In the genomic region with DNA sequence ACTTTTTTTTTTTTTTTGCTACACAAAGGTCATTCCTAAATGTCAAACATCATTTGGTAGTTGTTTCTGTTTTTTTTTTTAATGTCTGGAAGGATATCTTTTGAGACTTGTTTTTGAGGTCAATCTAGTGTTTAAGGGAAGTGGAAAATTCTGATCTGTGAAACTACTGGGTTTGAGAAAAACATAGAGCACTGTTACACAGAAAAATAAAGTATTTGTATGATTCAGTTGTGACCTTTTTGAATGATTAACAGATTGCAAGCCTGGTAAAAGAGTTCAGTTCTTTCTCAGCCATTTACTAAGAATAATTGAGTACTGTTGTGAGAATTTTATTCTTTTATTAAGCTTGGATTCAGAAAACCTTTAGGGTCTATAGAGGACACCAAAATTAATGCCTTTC, we compare ENCODE assay signal across 20 cellular contexts.
A peak's percentile ranks its signal among the peaks of the same experiment; 100 is the strongest.
DNase-seq lines count a peak whose midpoint lies in the region; ATAC-seq, FAIRE-seq and TF ChIP-seq lines count a peak whose summit lies in the region.
"Had no signal": no experiment of that assay in that cellular context is flagged by ENCODE, and none has a peak within 500 bp of the region (broad histone marks: within the 10 kb centered on the region; RNA-seq: fewer than 3 reads in every experiment).

No MANE protein-coding gene starts in this region.

- H3K4me2 ChIP-seq in OCI-LY1 (ENCODE audit: low read length) (no peak overlapping the region), K562 (ENCODE audit: insufficient read depth, low read length) (no peak overlapping the region), OCI-LY7 (ENCODE audit: low read length) (no peak overlapping the region)
- H3K4me2 ChIP-seq: GM23338 had no signal

- H3K27ac ChIP-seq in OCI-LY1 (ENCODE audit: low read depth, low read length, poor library complexity, severe bottlenecking): peak overlapping the region; percentile 79
- no peak overlapping the region for H3K27ac ChIP-seq in K562 (ENCODE audit: extremely low read depth, low read depth, low read length)
- no peak overlapping the region for H3K27ac ChIP-seq in OCI-LY7 (ENCODE audit: low read depth, low read length, poor library complexity, severe bottlenecking)
- no peak overlapping the region for H3K27ac ChIP-seq in ascending aorta
- H3K27ac ChIP-seq: C4-2B, HL-60 had no signal

- FAIRE-seq in K562 (lab: Jason Lieb, UNC): peak; percentile 6
- FAIRE-seq: A204.1, H54 had no signal

- CTCF ChIA-PET in K562 (lab: Yijun Ruan, JAX; ENCODE audit: low intra/inter-chr PET ratio): no interaction called here
- CTCF ChIA-PET in OCI-LY7 (lab: Charles Lee; ENCODE audit: unreplicated experiment): no interaction called here

- H3K9me3 ChIP-seq in OCI-LY1 (ENCODE audit: low read length) (no peaks in the 10 kb centered on the region), K562 (replicated peaks; ENCODE audit: control insufficient read depth, insufficient read depth, low read depth, low read length) (no peaks in the 10 kb centered on the region), OCI-LY7 (ENCODE audit: low read length) (no peaks in the 10 kb centered on the region), ascending aorta (no peaks in the 10 kb centered on the region)

- H3K4me1 ChIP-seq in OCI-LY1 (ENCODE audit: insufficient read depth, low read length, severe bottlenecking): peaks cover 22% of the 10 kb centered on the region
- no peaks in the 10 kb centered on the region for H3K4me1 ChIP-seq in K562 (replicated peaks in 1 of 2; ENCODE audit: control insufficient read depth in 2 of 2, insufficient read depth in 2 of 2, low read length in 2 of 2)
- no peaks in the 10 kb centered on the region for H3K4me1 ChIP-seq in OCI-LY7 (ENCODE audit: insufficient read depth, low read length, poor library complexity, severe bottlenecking)
- H3K4me1 ChIP-seq in ascending aorta: no peaks in the 10 kb centered on the region

- intact Hi-C loops in K562 (cut with micrococcal nuclease) (no loop called here), OCI-LY7 (cut with micrococcal nuclease; ENCODE audit: unreplicated experiment) (no loop called here), ascending aorta (cut with DNase I) (no loop called here)

- POLR2A ChIA-PET in K562 (lab: Yijun Ruan, JAX): no interaction called here
- POLR2A ChIA-PET in OCI-LY7 (lab: Charles Lee): no interaction called here

- TF ChIP-seq POLR2A in K562 (conservative IDR thresholded peaks at IDR 0.05): no peak

- H3K27me3 ChIP-seq in OCI-LY1 (ENCODE audit: insufficient read depth, low read length) (no peaks in the 10 kb centered on the region), K562 (ENCODE audit: control insufficient read depth in 2 of 2, insufficient read depth in 2 of 2, low read length in 2 of 2) (no peaks in the 10 kb centered on the region), ascending aorta (no peaks in the 10 kb centered on the region)

- H3F3A ChIP-seq in OCI-LY1 (ENCODE audit: insufficient read depth, low read length): no peaks in the 10 kb centered on the region

- TF ChIP-seq CTCF in OCI-LY1 (IDR thresholded peaks at IDR 0.05; ENCODE audit: low read length) (no peak), K562 (IDR thresholded peaks at IDR 0.05 in 2 of 3, conservative IDR thresholded peaks at IDR 0.05 in 1 of 3; ENCODE audit: insufficient read depth in 2 of 3, low read depth in 1 of 3, low read length in 3 of 3) (no peak), OCI-LY7 (conservative IDR thresholded peaks at IDR 0.05; ENCODE audit: low read length) (no peak), ascending aorta (IDR thresholded peaks at IDR 0.05) (no peak)

- H3K4me3 ChIP-seq in OCI-LY1 (ENCODE audit: low read depth, low read length, poor library complexity, severe bottlenecking) (no peak overlapping the region), K562 (no peak overlapping the region), OCI-LY7 (ENCODE audit: low read depth, low read length, poor library complexity, severe bottlenecking) (no peak overlapping the region), ascending aorta (no peak overlapping the region)
- H3K4me3 ChIP-seq: GM23338 had no signal

- in situ Hi-C loops in K562 (cut with MboI): no loop called here

- no peaks in the 10 kb centered on the region for H4K20me1 ChIP-seq in OCI-LY1 (ENCODE audit: insufficient read depth, low read length)
- no peaks in the 10 kb centered on the region for H4K20me1 ChIP-seq in K562 (replicated peaks; ENCODE audit: control insufficient read depth, insufficient read depth, low read length)
- H4K20me1 ChIP-seq in OCI-LY7 (ENCODE audit: insufficient read depth, low read length): no peaks in the 10 kb centered on the region

- no peak for ATAC-seq in K562
- ATAC-seq: GM23338 had no signal

- H2AFZ ChIP-seq in OCI-LY1 (ENCODE audit: low read length): peak overlapping the region; percentile 79; the same call in 1 of the 2 replicates
- no peak overlapping the region for H2AFZ ChIP-seq in K562 (ENCODE audit: low read depth, low read length)
- no peak overlapping the region for H2AFZ ChIP-seq in OCI-LY7 (ENCODE audit: low read length)
- H2AFZ ChIP-seq: GM23338 had no signal

- TF ChIP-seq EP300 in K562 (IDR thresholded peaks at IDR 0.05; ENCODE audit: low read length): no peak

- no peaks in the 10 kb centered on the region for H3K79me2 ChIP-seq in OCI-LY1 (ENCODE audit: insufficient read depth, low read length)
- H3K79me2 ChIP-seq in K562 (ENCODE audit: control insufficient read depth, insufficient read depth, low read length): no peaks in the 10 kb centered on the region
- H3K79me2 ChIP-seq in OCI-LY7 (ENCODE audit: insufficient read depth, low read depth, low read length): no peaks in the 10 kb centered on the region

- BruUV-seq in K562 (replicated peaks; lab: Mats Ljungman, UMichigan) (no TSS peak), OCI-LY7 (replicated peaks; lab: Mats Ljungman, UMichigan) (no TSS peak)

- no peak overlapping the region for H3K9ac ChIP-seq in OCI-LY1 (ENCODE audit: low read length)
- H3K9ac ChIP-seq in K562 (ENCODE audit: insufficient read depth in 1 of 2, low read depth in 2 of 2, low read length in 2 of 2): no peak overlapping the region

- H3K9me2 ChIP-seq in OCI-LY1 (ENCODE audit: low read depth, low read length) (no peaks in the 10 kb centered on the region), OCI-LY7 (ENCODE audit: insufficient read depth, low read length) (no peaks in the 10 kb centered on the region)

- no peaks in the 10 kb centered on the region for H3K9me1 ChIP-seq in K562 (ENCODE audit: control insufficient read depth, insufficient read depth, low read length)

- peak; percentile 9 for DNase-seq in COLO829 (ENCODE audit: low spot score)
- DNase-seq in K562 (ENCODE audit: extremely low read depth in 1 of 4, low spot score in 3 of 4): no peak
- peak; percentile 5 for DNase-seq in kidney glomerular epithelial cell (lab: John Stamatoyannopoulos, UW)
- DNase-seq in mucosa of gallbladder (ENCODE audit: low spot score): no peak
- DNase-seq in OCI-LY7 (ENCODE audit: low spot score): no peak
- no peak for DNase-seq in ascending aorta (ENCODE audit: low spot score in 2 of 2)
- DNase-seq: ACHN; AML-193; CD4-positive, alpha-beta T cell; DMS153; DMS79; GF-D8; HCEC 1CT; IMR-90 had no signal

- H3K36me3 ChIP-seq in OCI-LY1 (ENCODE audit: insufficient read depth, low read length) (no peaks in the 10 kb centered on the region), K562 (ENCODE audit: control insufficient read depth, insufficient read depth, low read length) (no peaks in the 10 kb centered on the region), OCI-LY7 (ENCODE audit: insufficient read depth, low read length) (no peaks in the 10 kb centered on the region), ascending aorta (no peaks in the 10 kb centered on the region)

- TF ChIP-seq RAD21 in K562 (CRISPR knock-in tag; conservative IDR thresholded peaks at IDR 0.05 in 1 of 2, IDR thresholded peaks at IDR 0.05 in 1 of 2): no peak

TF ChIP-seq in K562, 482 proteins besides CTCF, POLR2A, EP300 and RAD21:
- no peak for TF ChIP-seq RBM34 (IDR thresholded peaks at IDR 0.05; ENCODE audit: borderline replicate concordance, insufficient read depth, low read length)
- no peak for TF ChIP-seq MED1 (CRISPR knock-in tag; IDR thresholded peaks at IDR 0.05; ENCODE audit: borderline replicate concordance)
- no peak for TF ChIP-seq ZNF24 (IDR thresholded peaks at IDR 0.05)

Comparison
In these comparisons a context has a peak if more than half of its experiments do, and no peak if none do; other contexts are left out.
1. DNase-seq: peak in COLO829 (single experiment) and kidney glomerular epithelial cell (single experiment); none in K562 (0 of 4), mucosa of gallbladder (single experiment), OCI-LY7 (single experiment) and ascending aorta (0 of 2).